20 cellular contexts compared by ENCODE assay signal in genomic region chr7:52685351-52685750, GRCh38.
"Had no signal": no experiment of that assay in that cellular context is flagged by ENCODE, and none has a peak within 500 bp of the region (broad histone marks: within the 10 kb centered on the region; RNA-seq: fewer than 3 reads in every experiment).

No MANE protein-coding gene starts in this region.

- DNase-seq: Karpas-422, KG1, MM.1S, NCI-H1092 treated with DMSO at 0.1 percent for 48 hours, NCI-H1436, NCI-H187, NCI-H2029, NCI-H2081 treated with DMSO at 0.1 percent for 48 hours, NCI-H2171, NCI-H226, NCI-H446, NCI-H510A, NCI-H524 treated with DMSO at 0.1 percent for 48 hours, NCI-H69, NCI-H774, PC-3, SHP77 treated with DMSO at 0.1 percent for 48 hours had no signal

- H3K27ac ChIP-seq: RWPE1, SJCRH30 had no signal

- H3K36me3 ChIP-seq: SJCRH30 had no signal

- H3K9me3 ChIP-seq: SJCRH30 had no signal

- H3K27me3 ChIP-seq: SJCRH30 had no signal

- H3K4me3 ChIP-seq: SJCRH30 had no signal

- ATAC-seq: Panc1, PC-3 had no signal
